Comparison of ENCODE assay signal across 1 cellular context in the genomic region with DNA sequence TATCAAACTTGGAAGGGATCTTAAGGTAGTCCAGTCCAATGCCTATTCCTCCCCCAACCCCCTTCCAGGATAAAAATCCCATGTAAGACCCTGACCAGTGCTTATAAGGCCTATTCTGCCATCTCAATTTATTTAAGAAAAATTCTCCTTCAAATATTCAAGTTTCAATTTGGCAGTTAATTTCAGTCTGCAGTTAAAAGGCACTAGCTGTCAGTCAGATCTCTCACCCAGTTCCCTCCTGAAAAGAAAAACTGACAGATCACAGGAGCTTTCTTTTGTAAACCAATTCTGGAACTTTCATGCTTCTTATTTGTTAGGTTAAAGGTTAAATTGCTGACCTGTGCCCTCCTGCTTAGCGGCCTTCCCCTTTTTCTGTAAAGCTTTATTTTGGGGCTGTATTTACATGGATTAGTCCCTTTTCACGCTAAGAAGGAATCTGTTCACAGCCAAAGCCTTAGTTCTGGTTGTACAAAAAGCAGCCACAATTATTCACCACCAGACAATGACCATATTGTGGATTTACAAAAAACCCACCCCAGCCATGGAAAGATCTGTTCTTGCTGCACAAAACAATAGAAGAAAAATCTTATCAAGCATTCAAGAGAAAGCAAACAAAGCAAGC.
A peak's percentile ranks its signal among the peaks of the same experiment; 100 is the strongest.
TF ChIP-seq lines count a peak whose summit lies in the region.

No MANE protein-coding gene starts in this region.

TF ChIP-seq in HepG2, 621 proteins besides CTCF, POLR2A, EP300 and RAD21 (continued from another document):
- TF ChIP-seq, protein P1, sequence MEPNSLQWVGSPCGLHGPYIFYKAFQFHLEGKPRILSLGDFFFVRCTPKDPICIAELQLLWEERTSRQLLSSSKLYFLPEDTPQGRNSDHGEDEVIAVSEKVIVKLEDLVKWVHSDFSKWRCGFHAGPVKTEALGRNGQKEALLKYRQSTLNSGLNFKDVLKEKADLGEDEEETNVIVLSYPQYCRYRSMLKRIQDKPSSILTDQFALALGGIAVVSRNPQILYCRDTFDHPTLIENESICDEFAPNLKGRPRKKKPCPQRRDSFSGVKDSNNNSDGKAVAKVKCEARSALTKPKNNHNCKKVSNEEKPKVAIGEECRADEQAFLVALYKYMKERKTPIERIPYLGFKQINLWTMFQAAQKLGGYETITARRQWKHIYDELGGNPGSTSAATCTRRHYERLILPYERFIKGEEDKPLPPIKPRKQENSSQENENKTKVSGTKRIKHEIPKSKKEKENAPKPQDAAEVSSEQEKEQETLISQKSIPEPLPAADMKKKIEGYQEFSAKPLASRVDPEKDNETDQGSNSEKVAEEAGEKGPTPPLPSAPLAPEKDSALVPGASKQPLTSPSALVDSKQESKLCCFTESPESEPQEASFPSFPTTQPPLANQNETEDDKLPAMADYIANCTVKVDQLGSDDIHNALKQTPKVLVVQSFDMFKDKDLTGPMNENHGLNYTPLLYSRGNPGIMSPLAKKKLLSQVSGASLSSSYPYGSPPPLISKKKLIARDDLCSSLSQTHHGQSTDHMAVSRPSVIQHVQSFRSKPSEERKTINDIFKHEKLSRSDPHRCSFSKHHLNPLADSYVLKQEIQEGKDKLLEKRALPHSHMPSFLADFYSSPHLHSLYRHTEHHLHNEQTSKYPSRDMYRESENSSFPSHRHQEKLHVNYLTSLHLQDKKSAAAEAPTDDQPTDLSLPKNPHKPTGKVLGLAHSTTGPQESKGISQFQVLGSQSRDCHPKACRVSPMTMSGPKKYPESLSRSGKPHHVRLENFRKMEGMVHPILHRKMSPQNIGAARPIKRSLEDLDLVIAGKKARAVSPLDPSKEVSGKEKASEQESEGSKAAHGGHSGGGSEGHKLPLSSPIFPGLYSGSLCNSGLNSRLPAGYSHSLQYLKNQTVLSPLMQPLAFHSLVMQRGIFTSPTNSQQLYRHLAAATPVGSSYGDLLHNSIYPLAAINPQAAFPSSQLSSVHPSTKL (CRISPR knock-in tag; IDR thresholded peaks at IDR 0.05): peak; percentile 45
